ENCODE assay signal across 2 cellular contexts in the genomic region with DNA sequence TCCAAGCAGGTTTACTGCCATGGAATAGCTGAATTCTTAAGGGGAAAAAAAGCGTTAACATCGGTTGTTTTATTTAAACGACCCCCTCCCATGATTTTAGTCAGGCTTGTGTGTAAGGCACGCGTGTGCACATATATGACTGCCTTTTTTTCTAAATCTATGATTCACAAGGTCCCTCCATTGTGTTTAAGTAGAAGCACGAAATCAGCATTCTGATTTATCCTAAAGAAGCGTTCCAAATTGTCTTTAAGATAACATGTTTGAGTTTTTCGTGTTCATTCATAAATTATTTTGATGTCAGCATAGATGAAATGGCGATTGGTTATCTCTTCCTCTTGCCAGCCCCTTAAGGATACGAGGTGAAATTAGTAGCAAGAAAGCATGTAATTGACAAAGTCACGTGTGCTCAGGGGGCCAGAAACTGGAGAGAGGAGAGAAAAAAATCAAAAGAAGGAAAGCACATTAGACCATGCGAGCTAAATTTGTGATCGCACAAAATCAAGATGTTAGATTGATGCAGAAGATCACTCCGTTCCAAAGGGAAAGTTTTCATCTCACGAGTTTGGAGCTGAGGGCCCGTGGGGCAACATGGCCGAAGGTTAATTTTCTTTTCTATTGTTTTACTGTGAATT.
TF ChIP-seq lines count a peak whose summit lies in the region.

LIN28B (plus strand) TSS at position 445 of the 632 bp plus-strand sequence; CDS start at position 589, 144 bp downstream.

TF ChIP-seq in HepG2, 621 proteins besides CTCF, POLR2A, EP300 and RAD21 (continued from another document and continues in another):
- TF ChIP-seq, protein P1, sequence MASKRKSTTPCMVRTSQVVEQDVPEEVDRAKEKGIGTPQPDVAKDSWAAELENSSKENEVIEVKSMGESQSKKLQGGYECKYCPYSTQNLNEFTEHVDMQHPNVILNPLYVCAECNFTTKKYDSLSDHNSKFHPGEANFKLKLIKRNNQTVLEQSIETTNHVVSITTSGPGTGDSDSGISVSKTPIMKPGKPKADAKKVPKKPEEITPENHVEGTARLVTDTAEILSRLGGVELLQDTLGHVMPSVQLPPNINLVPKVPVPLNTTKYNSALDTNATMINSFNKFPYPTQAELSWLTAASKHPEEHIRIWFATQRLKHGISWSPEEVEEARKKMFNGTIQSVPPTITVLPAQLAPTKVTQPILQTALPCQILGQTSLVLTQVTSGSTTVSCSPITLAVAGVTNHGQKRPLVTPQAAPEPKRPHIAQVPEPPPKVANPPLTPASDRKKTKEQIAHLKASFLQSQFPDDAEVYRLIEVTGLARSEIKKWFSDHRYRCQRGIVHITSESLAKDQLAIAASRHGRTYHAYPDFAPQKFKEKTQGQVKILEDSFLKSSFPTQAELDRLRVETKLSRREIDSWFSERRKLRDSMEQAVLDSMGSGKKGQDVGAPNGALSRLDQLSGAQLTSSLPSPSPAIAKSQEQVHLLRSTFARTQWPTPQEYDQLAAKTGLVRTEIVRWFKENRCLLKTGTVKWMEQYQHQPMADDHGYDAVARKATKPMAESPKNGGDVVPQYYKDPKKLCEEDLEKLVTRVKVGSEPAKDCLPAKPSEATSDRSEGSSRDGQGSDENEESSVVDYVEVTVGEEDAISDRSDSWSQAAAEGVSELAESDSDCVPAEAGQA (IDR thresholded peaks at IDR 0.05; ENCODE audit: low read depth): no peak
- TF ChIP-seq, protein P1 (CRISPR knock-in tag; IDR thresholded peaks at IDR 0.05; ENCODE audit: borderline replicate concordance): 0 out of 2 replicates have a peak, but pooled peaks have one; percentile 26
- TF ChIP-seq ARNT (IDR thresholded peaks at IDR 0.05) (no peak), ZNF3 (CRISPR knock-in tag; IDR thresholded peaks at IDR 0.05) (no peak), MIXL1 (CRISPR knock-in tag; IDR thresholded peaks at IDR 0.05) (peak; percentile 7; the same call in 1 of the 2 replicates), POLR2G (IDR thresholded peaks at IDR 0.05; ENCODE audit: low read depth, low read length) (peak; percentile 63; the same call in 1 of the 2 replicates), ZFX (CRISPR knock-in tag; IDR thresholded peaks at IDR 0.05; ENCODE audit: low read depth) (0 out of 2 replicates have a peak, but pooled peaks have one; percentile 17), POLR2AphosphoS5 (IDR thresholded peaks at IDR 0.05; ENCODE audit: low read depth, low read length) (peak; percentile 45), ZNF207 (IDR thresholded peaks at IDR 0.05; ENCODE audit: borderline replicate concordance) (no peak), ZNF333 (CRISPR knock-in tag; IDR thresholded peaks at IDR 0.05; ENCODE audit: borderline replicate concordance) (no peak), PHF21A (CRISPR knock-in tag; IDR thresholded peaks at IDR 0.05) (0 out of 2 replicates have a peak, but pooled peaks have one; percentile 8), RBFOX2 (IDR thresholded peaks at IDR 0.05; ENCODE audit: low read depth, low read length) (peak; percentile 65; the same call in 1 of the 2 replicates), HNRNPK (IDR thresholded peaks at IDR 0.05; ENCODE audit: low read depth, low read length, poor library complexity, severe bottlenecking) (peak; percentile 99), KMT2A (CRISPR knock-in tag; IDR thresholded peaks at IDR 0.05) (0 out of 2 replicates have a peak, but pooled peaks have one; percentile 18), KDM4B (CRISPR knock-in tag; IDR thresholded peaks at IDR 0.05) (no peak)
- TF ChIP-seq, protein P2, sequence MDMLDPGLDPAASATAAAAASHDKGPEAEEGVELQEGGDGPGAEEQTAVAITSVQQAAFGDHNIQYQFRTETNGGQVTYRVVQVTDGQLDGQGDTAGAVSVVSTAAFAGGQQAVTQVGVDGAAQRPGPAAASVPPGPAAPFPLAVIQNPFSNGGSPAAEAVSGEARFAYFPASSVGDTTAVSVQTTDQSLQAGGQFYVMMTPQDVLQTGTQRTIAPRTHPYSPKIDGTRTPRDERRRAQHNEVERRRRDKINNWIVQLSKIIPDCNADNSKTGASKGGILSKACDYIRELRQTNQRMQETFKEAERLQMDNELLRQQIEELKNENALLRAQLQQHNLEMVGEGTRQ (IDR thresholded peaks at IDR 0.05; ENCODE audit: low read depth, low read length): 0 out of 2 replicates have a peak, but pooled peaks have one; percentile 4
- TF ChIP-seq, protein P2 (CRISPR knock-in tag; IDR thresholded peaks at IDR 0.05; ENCODE audit: borderline replicate concordance): peak; percentile 62; the same call in 1 of the 2 replicates
- TF ChIP-seq, protein P3, sequence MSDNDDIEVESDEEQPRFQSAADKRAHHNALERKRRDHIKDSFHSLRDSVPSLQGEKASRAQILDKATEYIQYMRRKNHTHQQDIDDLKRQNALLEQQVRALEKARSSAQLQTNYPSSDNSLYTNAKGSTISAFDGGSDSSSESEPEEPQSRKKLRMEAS (IDR thresholded peaks at IDR 0.05): peak; percentile 50; the same call in 1 of the 2 replicates

TF ChIP-seq in PFSK-1, 5 proteins besides CTCF, POLR2A, EP300 and RAD21 (continued from another document):
- TF ChIP-seq, protein P4, sequence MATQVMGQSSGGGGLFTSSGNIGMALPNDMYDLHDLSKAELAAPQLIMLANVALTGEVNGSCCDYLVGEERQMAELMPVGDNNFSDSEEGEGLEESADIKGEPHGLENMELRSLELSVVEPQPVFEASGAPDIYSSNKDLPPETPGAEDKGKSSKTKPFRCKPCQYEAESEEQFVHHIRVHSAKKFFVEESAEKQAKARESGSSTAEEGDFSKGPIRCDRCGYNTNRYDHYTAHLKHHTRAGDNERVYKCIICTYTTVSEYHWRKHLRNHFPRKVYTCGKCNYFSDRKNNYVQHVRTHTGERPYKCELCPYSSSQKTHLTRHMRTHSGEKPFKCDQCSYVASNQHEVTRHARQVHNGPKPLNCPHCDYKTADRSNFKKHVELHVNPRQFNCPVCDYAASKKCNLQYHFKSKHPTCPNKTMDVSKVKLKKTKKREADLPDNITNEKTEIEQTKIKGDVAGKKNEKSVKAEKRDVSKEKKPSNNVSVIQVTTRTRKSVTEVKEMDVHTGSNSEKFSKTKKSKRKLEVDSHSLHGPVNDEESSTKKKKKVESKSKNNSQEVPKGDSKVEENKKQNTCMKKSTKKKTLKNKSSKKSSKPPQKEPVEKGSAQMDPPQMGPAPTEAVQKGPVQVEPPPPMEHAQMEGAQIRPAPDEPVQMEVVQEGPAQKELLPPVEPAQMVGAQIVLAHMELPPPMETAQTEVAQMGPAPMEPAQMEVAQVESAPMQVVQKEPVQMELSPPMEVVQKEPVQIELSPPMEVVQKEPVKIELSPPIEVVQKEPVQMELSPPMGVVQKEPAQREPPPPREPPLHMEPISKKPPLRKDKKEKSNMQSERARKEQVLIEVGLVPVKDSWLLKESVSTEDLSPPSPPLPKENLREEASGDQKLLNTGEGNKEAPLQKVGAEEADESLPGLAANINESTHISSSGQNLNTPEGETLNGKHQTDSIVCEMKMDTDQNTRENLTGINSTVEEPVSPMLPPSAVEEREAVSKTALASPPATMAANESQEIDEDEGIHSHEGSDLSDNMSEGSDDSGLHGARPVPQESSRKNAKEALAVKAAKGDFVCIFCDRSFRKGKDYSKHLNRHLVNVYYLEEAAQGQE (IDR thresholded peaks at IDR 0.05; ENCODE audit: insufficient read depth in 1 of 2, low read depth in 2 of 2, low read length in 2 of 2): no peak
- no peak for TF ChIP-seq POLR2AphosphoS5 (IDR thresholded peaks at IDR 0.05; ENCODE audit: low read depth, low read length)
- no peak for TF ChIP-seq FOXP2 (optimal IDR thresholded peaks at IDR 0.05; ENCODE audit: borderline replicate concordance, extremely low read depth, extremely low read length, insufficient read depth)
- 0 out of 2 replicates have a peak, but pooled peaks have one; percentile 43 for TF ChIP-seq SIN3A (IDR thresholded peaks at IDR 0.05; ENCODE audit: borderline replicate concordance, insufficient read depth, low read length)
